Comparison of ENCODE assay signal across 14 cellular contexts in the genomic region with DNA sequence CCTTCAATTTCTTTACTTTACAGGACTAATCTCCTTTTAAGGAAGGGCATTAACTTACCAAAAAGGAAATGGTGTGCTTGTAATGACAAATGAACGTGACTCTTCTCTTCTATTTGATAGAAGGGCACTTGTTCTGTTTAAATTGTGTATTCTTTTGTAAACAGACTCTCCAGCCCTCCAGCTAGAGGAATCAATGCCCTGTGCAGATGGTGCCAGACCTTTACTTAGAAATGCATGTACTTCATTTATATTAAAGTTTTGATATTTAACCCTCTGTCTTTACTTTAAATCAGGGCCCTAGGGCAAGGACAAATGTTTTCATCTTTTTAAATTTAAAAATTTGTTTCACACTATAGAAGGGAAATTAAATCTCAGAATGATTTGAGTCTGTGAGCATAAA.
"Had no signal": no experiment of that assay in that cellular context is flagged by ENCODE, and none has a peak within 500 bp of the region (broad histone marks: within the 10 kb centered on the region; RNA-seq: fewer than 3 reads in every experiment).

No MANE protein-coding gene starts in this region.

- DNase-seq: activated CD4-positive, alpha-beta T cell treated with anti-CD3 and anti-CD28 coated beads, Interleukin-2, amount 50 U/mL, for 4 hours; cerebellar nuclear complex; cortex of kidney; gastrocnemius medialis; head of caudate nucleus; kidney; left lung; transverse colon; uterus had no signal

- H3K27me3 Mint-ChIP-seq: activated naive CD8-positive, alpha-beta T cell; stimulated activated naive CD8-positive, alpha-beta T cell treated with anti-CD3 and anti-CD28 coated beads, Interleukin-15, Interleukin-2, amounts not matched to agents 100 ng/mL and 50 ng/mL, for 24 hours had no signal

- H3K9me3 Mint-ChIP-seq: activated T-helper 1 cell treated with anti-CD3 and anti-CD28 coated beads, Interleukin-12 subunit alpha, Interleukin-12 subunit beta, Interleukin-2, Interleukin-4 antibody, amounts not matched to agents 30 ng/mL and 10 ng/mL and 1 ng/mL, durations not matched to agents 14 hours and 24 hours and 36 hours had no signal

- H3K9me3 ChIP-seq: gastrocnemius medialis, left lung, prostate gland, right atrium auricular region, transverse colon, uterus had no signal

- H3K4me1 ChIP-seq: gastrocnemius medialis, left lung, prostate gland, right atrium auricular region, transverse colon, uterus had no signal

- H3K36me3 Mint-ChIP-seq: activated naive CD8-positive, alpha-beta T cell had no signal

- H3K4me3 ChIP-seq: gastrocnemius medialis, left lung, prostate gland, right atrium auricular region, transverse colon, uterus had no signal

- ATAC-seq: gastrocnemius medialis, left lung had no signal

- H3K4me3 Mint-ChIP-seq: activated naive CD8-positive, alpha-beta T cell; activated T-helper 1 cell treated with anti-CD3 and anti-CD28 coated beads, Interleukin-12 subunit alpha, Interleukin-12 subunit beta, Interleukin-2, Interleukin-4 antibody, amounts not matched to agents 30 ng/mL and 10 ng/mL and 1 ng/mL, durations not matched to agents 14 hours and 24 hours and 36 hours; stimulated activated naive CD8-positive, alpha-beta T cell treated with anti-CD3 and anti-CD28 coated beads, Interleukin-15, Interleukin-2, amounts not matched to agents 100 ng/mL and 50 ng/mL, for 24 hours had no signal

- H3K27me3 ChIP-seq: gastrocnemius medialis, left lung, right atrium auricular region, transverse colon, uterus had no signal

- H3K27ac ChIP-seq: gastrocnemius medialis, left lung, prostate gland, right atrium auricular region, transverse colon, uterus had no signal

- H3K36me3 ChIP-seq: gastrocnemius medialis, left lung, prostate gland, right atrium auricular region, transverse colon, uterus had no signal

- H3K27ac Mint-ChIP-seq: activated naive CD8-positive, alpha-beta T cell; activated T-helper 1 cell treated with anti-CD3 and anti-CD28 coated beads, Interleukin-12 subunit alpha, Interleukin-12 subunit beta, Interleukin-2, Interleukin-4 antibody, amounts not matched to agents 30 ng/mL and 10 ng/mL and 1 ng/mL, durations not matched to agents 14 hours and 24 hours and 36 hours; stimulated activated naive CD8-positive, alpha-beta T cell treated with anti-CD3 and anti-CD28 coated beads, Interleukin-15, Interleukin-2, amounts not matched to agents 100 ng/mL and 50 ng/mL, for 24 hours had no signal
